ENCODE assay signal across 10 cellular contexts in genomic region chr1:23597635-23598388, GRCh38. TPM values are rescaled to one million over a fixed set of nuclear protein-coding genes. Genes with fewer than 3 reads are reported as not detected.
DNase-seq lines count a peak whose midpoint lies in the region; ATAC-seq, FAIRE-seq and TF ChIP-seq lines count a peak whose summit lies in the region.
"Had no signal": no experiment of that assay in that cellular context is flagged by ENCODE, and none has a peak within 500 bp of the region (broad histone marks: within the 10 kb centered on the region; RNA-seq: fewer than 3 reads in every experiment).

No MANE protein-coding gene starts in this region.

- no peaks in the 10 kb centered on the region for H3K9me3 Mint-ChIP-seq in activated CD8-positive, alpha-beta memory T cell treated with anti-CD3 and anti-CD28 coated beads, Interleukin-2, amount 10 ng/mL, durations not matched to agents 7 days and 5 days (ENCODE audit: low read depth)

- no peaks in the 10 kb centered on the region for H3K36me3 ChIP-seq in K562 (ENCODE audit: control insufficient read depth, insufficient read depth, low read length)
- no peaks in the 10 kb centered on the region for H3K36me3 ChIP-seq in smooth muscle cell (ENCODE audit: low read depth)
- H3K36me3 ChIP-seq: thyroid gland had no signal

- intact Hi-C loops in K562 (cut with micrococcal nuclease), result loop anchor here (5.0 kb wide), 1 partner anchor 41 kb away; the partner anchor contains the start of gene ID3

- H3F3A ChIP-seq in smooth muscle cell (ENCODE audit: low read depth), result peaks cover 10% of the 10 kb centered on the region

- H3K27ac Mint-ChIP-seq in activated CD8-positive, alpha-beta memory T cell treated with anti-CD3 and anti-CD28 coated beads, Interleukin-2, amount 10 ng/mL, durations not matched to agents 7 days and 5 days, result peak overlapping the region; percentile 58

- 49% methylated on average over 4 of the region's 4 CpGs for WGBS in K562 (ENCODE audit: insufficient coverage, low coverage, missing lambda C conversion rate)
- WGBS in smooth muscle cell (ENCODE audit: low lambda C conversion rate), result 25% methylated on average over 4 of the region's 4 CpGs

- H3K9me1 ChIP-seq in K562 (ENCODE audit: control insufficient read depth, insufficient read depth, low read length), result no peaks in the 10 kb centered on the region

- no peaks in the 10 kb centered on the region for H3K36me3 Mint-ChIP-seq in activated CD8-positive, alpha-beta memory T cell treated with anti-CD3 and anti-CD28 coated beads, Interleukin-2, amount 10 ng/mL, durations not matched to agents 7 days and 5 days

- H3K79me2 ChIP-seq in K562 (ENCODE audit: control insufficient read depth, insufficient read depth, low read length) (no peaks in the 10 kb centered on the region), smooth muscle cell (ENCODE audit: low read depth) (no peaks in the 10 kb centered on the region)

- no peak for TF ChIP-seq POLR2A in K562 (conservative IDR thresholded peaks at IDR 0.05)

- H3K27me3 ChIP-seq in K562 (ENCODE audit: control insufficient read depth in 2 of 2, insufficient read depth in 2 of 2, low read length in 2 of 2) (peaks cover 0 to 5% of the 10 kb centered on the region in 2 experiments; a peak in 2 of 5 replicates), smooth muscle cell (ENCODE audit: low read depth) (no peaks in the 10 kb centered on the region)
- H3K27me3 ChIP-seq: thyroid gland had no signal

- H4K20me1 ChIP-seq in K562 (replicated peaks; ENCODE audit: control insufficient read depth, insufficient read depth, low read length) (no peaks in the 10 kb centered on the region), smooth muscle cell (ENCODE audit: low read depth) (no peaks in the 10 kb centered on the region)

- no peaks in the 10 kb centered on the region for H3K27me3 Mint-ChIP-seq in activated CD8-positive, alpha-beta memory T cell treated with anti-CD3 and anti-CD28 coated beads, Interleukin-2, amount 10 ng/mL, durations not matched to agents 7 days and 5 days

- H3K4me3 ChIP-seq in K562, result no peak overlapping the region
- H3K4me3 ChIP-seq in smooth muscle cell, result no peak overlapping the region
- H3K4me3 ChIP-seq: thyroid gland had no signal

- in situ Hi-C loops in K562 (cut with MboI), result no loop called here

- no peak for ATAC-seq in activated CD8-positive, alpha-beta memory T cell treated with anti-CD3 and anti-CD28 coated beads, Interleukin-2, amount 10 ng/mL, durations not matched to agents 7 days and 5 days
- ATAC-seq in K562 (peak; percentile 5; the same call in 1 of the 3 replicates), HG03095 (IDR thresholded peaks at IDR 0.05; ENCODE audit: unreplicated experiment) (no peak), HG03139 (IDR thresholded peaks at IDR 0.05; ENCODE audit: unreplicated experiment) (no peak), HG03439 (IDR thresholded peaks at IDR 0.05; ENCODE audit: unreplicated experiment) (no peak)

- no peak for DNase-seq in activated CD8-positive, alpha-beta memory T cell treated with anti-CD3 and anti-CD28 coated beads, Interleukin-2, amount 10 ng/mL, durations not matched to agents 7 days and 5 days
- no peak for DNase-seq in activated CD8-positive, alpha-beta memory T cell treated with anti-CD3 and anti-CD28 coated beads, Interleukin-2, amount 50 U/mL, for 48 hours
- DNase-seq in NCI-H2171 (lab: John Stamatoyannopoulos, UW) (peak; percentile 29), K562 (ENCODE audit: extremely low read depth in 1 of 4, low spot score in 3 of 4) (no peak), smooth muscle cell (lab: John Stamatoyannopoulos, UW; ENCODE audit: unreplicated experiment) (no peak)
- DNase-seq: NCI-H1105, thyroid gland had no signal

- BruUV-seq in K562 (replicated peaks; lab: Mats Ljungman, UMichigan), result no TSS peak

- no peak for TF ChIP-seq RAD21 in K562 (CRISPR knock-in tag; conservative IDR thresholded peaks at IDR 0.05 in 1 of 2, IDR thresholded peaks at IDR 0.05 in 1 of 2)

- 0 out of 2 replicates have a peak overlapping the region, but pooled peaks have one; percentile 5 for H3K4me2 ChIP-seq in K562 (ENCODE audit: insufficient read depth, low read length)
- H3K4me2 ChIP-seq in smooth muscle cell, result no peak overlapping the region

- H3K9me3 ChIP-seq in K562 (replicated peaks; ENCODE audit: control insufficient read depth, insufficient read depth, low read depth, low read length) (no peaks in the 10 kb centered on the region), smooth muscle cell (replicated peaks; ENCODE audit: low read depth) (no peaks in the 10 kb centered on the region)
- H3K9me3 ChIP-seq: thyroid gland had no signal

- TF ChIP-seq EP300 in K562 (IDR thresholded peaks at IDR 0.05; ENCODE audit: low read length), result no peak

- TF ChIP-seq CTCF in K562 (IDR thresholded peaks at IDR 0.05 in 2 of 3, conservative IDR thresholded peaks at IDR 0.05 in 1 of 3; ENCODE audit: insufficient read depth in 2 of 3, low read depth in 1 of 3, low read length in 3 of 3), result no peak
- no peak for TF ChIP-seq CTCF in smooth muscle cell (IDR thresholded peaks at IDR 0.05; ENCODE audit: borderline replicate concordance, insufficient read depth, poor library complexity, severe bottlenecking)

- peak overlapping the region; percentile 63 for H3K27ac ChIP-seq in K562 (ENCODE audit: extremely low read depth, low read depth, low read length)
- H3K27ac ChIP-seq in smooth muscle cell (ENCODE audit: low read depth), result no peak overlapping the region
- H3K27ac ChIP-seq: thyroid gland had no signal

- H3K9ac ChIP-seq in K562 (ENCODE audit: insufficient read depth in 1 of 2, low read depth in 2 of 2, low read length in 2 of 2) (no peak overlapping the region; a peak in 1 of 4 replicates), smooth muscle cell (ENCODE audit: low read depth) (no peak overlapping the region)

- no peak for FAIRE-seq in K562 (lab: Jason Lieb, UNC)

- CTCF ChIA-PET in activated CD8-positive, alpha-beta memory T cell treated with anti-CD3 and anti-CD28 coated beads, Interleukin-2, amount 10 ng/mL, durations not matched to agents 7 days and 5 days (lab: Charles Lee), result interaction anchor here (1.0 to 6.6 kb wide), 7 partner anchors 12 to 60 kb away, joined by 3 to 87 read pairs (median 5); partner anchors contain the start of gene ID3
- CTCF ChIA-PET in K562 (lab: Yijun Ruan, JAX; ENCODE audit: low intra/inter-chr PET ratio), result no interaction called here

- H3K4me1 Mint-ChIP-seq in activated CD8-positive, alpha-beta memory T cell treated with anti-CD3 and anti-CD28 coated beads, Interleukin-2, amount 10 ng/mL, durations not matched to agents 7 days and 5 days, result peaks cover 74% of the 10 kb centered on the region

- no peak overlapping the region for H3K4me3 Mint-ChIP-seq in activated CD8-positive, alpha-beta memory T cell treated with anti-CD3 and anti-CD28 coated beads, Interleukin-2, amount 10 ng/mL, durations not matched to agents 7 days and 5 days

- POLR2A ChIA-PET in K562 (lab: Yijun Ruan, JAX), result interaction anchor here (0.6 to 3.7 kb wide), 6 partner anchors 22 to 85 kb away, joined by 3 to 25 read pairs (median 3); partner anchors contain the start of gene ID3

- peak overlapping the region; percentile 77 for H2AFZ ChIP-seq in K562 (ENCODE audit: low read depth, low read length)
- H2AFZ ChIP-seq in smooth muscle cell (ENCODE audit: low read depth), result peak overlapping the region; percentile 9

- H3K4me1 ChIP-seq in K562 (replicated peaks in 1 of 2; ENCODE audit: control insufficient read depth in 2 of 2, insufficient read depth in 2 of 2, low read length in 2 of 2) (peaks cover 18 to 20% of the 10 kb centered on the region in 2 experiments), smooth muscle cell (ENCODE audit: low read depth) (peaks cover 20% of the 10 kb centered on the region)

RNA-seq across cellular contexts. Expression of gene ID3, which starts 38.5 kb away (rescaled TPM):
- 10 to 100 TPM; 14.4 to 34.2 TPM for total RNA-seq in activated CD8-positive, alpha-beta memory T cell treated with anti-CD3 and anti-CD28 coated beads, Interleukin-2, amount 10 ng/mL, durations not matched to agents 7 days and 5 days
- 41.1 and 121 TPM in 2 replicates for total RNA-seq in K562 (2011; cell fraction: chromatin; rRNA removed; ENCODE audit: low replicate concordance)
- total RNA-seq in K562 (2011; cell fraction: nucleolus; rRNA removed), result 126 and 137 TPM in 2 replicates
- 87.5 and 98.1 TPM in 2 replicates for total RNA-seq in K562 (2011; cell fraction: nucleoplasm; rRNA removed)
- total RNA-seq in K562 (2014; rRNA removed) (50.9 and 59.4 TPM in 2 replicates), K562 (2014; rRNA removed; fragmentation: Illumina TruSeq; extraction: Trizol) (12.6 and 17.2 TPM in 2 replicates), K562 (2015; rRNA removed; fragmentation: Illumina TruSeq; extraction: Trizol) (17.7 and 20.4 TPM in 2 replicates), K562 (2021) (42.2 and 44.8 TPM in 2 replicates), smooth muscle cell (629 and 752 TPM in 2 replicates)
- polyA plus RNA-seq in K562 (2011; rRNA removed) (28.6 and 59.8 TPM in 2 replicates), K562 (2014; fragmentation: Illumina TruSeq; extraction: Trizol) (23.5 and 30.8 TPM in 2 replicates), K562 (2014; fragmentation: Nextera tagmentation; extraction: Ambion mirVana) (10 to 100 TPM in 1 of 2 experiments, 1 to 10 TPM in 1; 6.8 to 13.2 TPM), K562 (2014; rRNA removed) (44.4 and 54.2 TPM in 2 replicates), smooth muscle cell (929 and 1,018 TPM in 2 replicates)
- 78.3 and 218 TPM in 2 replicates for polyA plus RNA-seq in K562 (2011; cell fraction: cytosol; rRNA removed)
- 52.1 and 90.3 TPM in 2 replicates for polyA plus RNA-seq in K562 (2011; cell fraction: nucleus; rRNA removed)
- 63.0 and 66.6 TPM in 2 replicates for polyA plus RNA-seq in K562 (2012)
- polyA minus RNA-seq in K562 (2011; rRNA and poly(A)+ RNA removed), result 9.7 and 17.8 TPM in 2 replicates
- polyA minus RNA-seq in K562 (2011; cell fraction: cytosol; rRNA and poly(A)+ RNA removed), result 23.9 and 44.6 TPM in 2 replicates
- polyA minus RNA-seq in K562 (2011; cell fraction: nucleus; rRNA and poly(A)+ RNA removed), result 65.3 and 68.1 TPM in 2 replicates
